12 cellular contexts compared by ENCODE assay signal in genomic region chr14:74549588-74549987, GRCh38. TPM values are rescaled to one million over a fixed set of nuclear protein-coding genes. Genes with fewer than 3 reads are reported as not detected.
A peak's percentile ranks its signal among the peaks of the same experiment; 100 is the strongest.
DNase-seq lines count a peak whose midpoint lies in the region; ATAC-seq, FAIRE-seq and TF ChIP-seq lines count a peak whose summit lies in the region.
"Had no signal": no experiment of that assay in that cellular context is flagged by ENCODE, and none has a peak within 500 bp of the region (broad histone marks: within the 10 kb centered on the region; RNA-seq: fewer than 3 reads in every experiment).

No MANE protein-coding gene starts in this region.

- H3K9ac ChIP-seq in keratinocyte (ENCODE audit: control insufficient read depth, extremely low read depth, insufficient read depth, low read length) = peak overlapping the region; percentile 9

- ATAC-seq in Right ventricle myocardium inferior = no peak
- no peak for ATAC-seq in HG03520 (IDR thresholded peaks at IDR 0.05; ENCODE audit: unreplicated experiment)

- no peak overlapping the region for H3K4me2 ChIP-seq in keratinocyte (ENCODE audit: control insufficient read depth, extremely low read depth, insufficient read depth, low read depth, low read length)

- dilution Hi-C loops in keratinocyte (cut with MboI; ENCODE audit: extremely low pct_ligation_motif_present, low sequenced_read_pairs) = no loop called here

- no peaks in the 10 kb centered on the region for H3K36me3 Mint-ChIP-seq in glutamatergic neuron (ENCODE audit: unreplicated experiment)

- H3K9me3 Mint-ChIP-seq in glutamatergic neuron (ENCODE audit: unreplicated experiment) = peaks cover 4% of the 10 kb centered on the region
- H3K9me3 Mint-ChIP-seq: activated CD4-positive, alpha-beta memory T cell treated with anti-CD3 and anti-CD28 coated beads, Interleukin-2, amount 10 ng/mL, durations not matched to agents 7 days and 5 days had no signal

- H3K9me1 ChIP-seq in keratinocyte (ENCODE audit: control insufficient read depth, extremely low read depth, insufficient read depth, low read length) = no peaks in the 10 kb centered on the region

- DNase-seq in right atrium auricular region (ENCODE audit: low spot score) (no peak), Right ventricle myocardium inferior (ENCODE audit: missing footprints) (no peak), astrocyte of the spinal cord (ENCODE audit: low read depth, low spot score) (no peak), keratinocyte (ENCODE audit: low read depth, low spot score) (no peak), T-helper 9 cell (no peak), LoVo (ENCODE audit: low spot score) (no peak), glutamatergic neuron (no peak)
- DNase-seq: activated CD4-positive, alpha-beta memory T cell treated with anti-CD3 and anti-CD28 coated beads, Interleukin-2, amount 10 ng/mL, durations not matched to agents 7 days and 5 days; NCI-H2029; SHP77; stimulated activated CD4-positive, alpha-beta T cell treated with anti-CD3 and anti-CD28 coated beads, Interleukin-2, amount 100 ng/mL, for 24 hours had no signal

- no peaks in the 10 kb centered on the region for H3K79me2 ChIP-seq in keratinocyte (ENCODE audit: control insufficient read depth, insufficient read depth, low read length)

- H3K36me3 ChIP-seq in right atrium auricular region (no peaks in the 10 kb centered on the region), keratinocyte (ENCODE audit: control insufficient read depth in 2 of 2, extremely low read depth in 1 of 2, insufficient read depth in 2 of 2, low read length in 2 of 2) (peaks cover 61 to 68% of the 10 kb centered on the region in 2 experiments)

- TF ChIP-seq CTCF in right atrium auricular region (IDR thresholded peaks at IDR 0.05) = peak in 1 of 2 donors; percentile 27
- TF ChIP-seq CTCF in astrocyte of the spinal cord (IDR thresholded peaks at IDR 0.05; ENCODE audit: low read depth, low read length) = peak; percentile 41
- peak; percentile 62 to 82 (median 77) for TF ChIP-seq CTCF in keratinocyte (optimal IDR thresholded peaks at IDR 0.05 in 1 of 3, IDR thresholded peaks at IDR 0.05 in 1 of 3, conservative IDR thresholded peaks at IDR 0.05 in 1 of 3; ENCODE audit: extremely low read depth in 1 of 3, insufficient read depth in 2 of 3, low read length in 3 of 3)
- no peak for TF ChIP-seq CTCF in glutamatergic neuron (IDR thresholded peaks at IDR 0.05; ENCODE audit: partially characterized antibody, unreplicated experiment)

- no peak overlapping the region for H3K4me3 Mint-ChIP-seq in glutamatergic neuron (ENCODE audit: unreplicated experiment)
- H3K4me3 Mint-ChIP-seq: activated CD4-positive, alpha-beta memory T cell treated with anti-CD3 and anti-CD28 coated beads, Interleukin-2, amount 10 ng/mL, durations not matched to agents 7 days and 5 days had no signal

- H2AFZ ChIP-seq in keratinocyte (ENCODE audit: control insufficient read depth, low read length) = no peak overlapping the region

- intact Hi-C loops in Right ventricle myocardium inferior (cut with DNase I) = no loop called here

- H3K27me3 ChIP-seq in right atrium auricular region (no peaks in the 10 kb centered on the region), keratinocyte (ENCODE audit: control insufficient read depth, extremely low read depth, insufficient read depth, low read length) (no peaks in the 10 kb centered on the region)

- peaks cover 0 to 45% of the 10 kb centered on the region in 2 donors for H3K4me1 ChIP-seq in right atrium auricular region
- peaks cover 8% of the 10 kb centered on the region for H3K4me1 ChIP-seq in keratinocyte (ENCODE audit: control insufficient read depth, extremely low read depth, insufficient read depth, low read length)

- H3K27me3 Mint-ChIP-seq in glutamatergic neuron (ENCODE audit: unreplicated experiment) = peaks cover 9% of the 10 kb centered on the region

- peaks cover 3% of the 10 kb centered on the region for H3K4me1 Mint-ChIP-seq in glutamatergic neuron (ENCODE audit: low read depth, unreplicated experiment)
- H3K4me1 Mint-ChIP-seq: activated CD4-positive, alpha-beta memory T cell treated with anti-CD3 and anti-CD28 coated beads, Interleukin-2, amount 10 ng/mL, durations not matched to agents 7 days and 5 days had no signal

- in situ Hi-C loops in astrocyte of the spinal cord (cut with HindIII; ENCODE audit: low sequenced_read_pairs) = no loop called here

- peaks cover 2% of the 10 kb centered on the region for H4K20me1 ChIP-seq in keratinocyte (ENCODE audit: control insufficient read depth, extremely low read depth, insufficient read depth, low read length)

- H3K4me3 ChIP-seq in right atrium auricular region (no peak overlapping the region), astrocyte of the spinal cord (ENCODE audit: low read depth, low read length) (no peak overlapping the region), keratinocyte (ENCODE audit: control insufficient read depth in 2 of 3, extremely low read depth in 1 of 3, insufficient read depth in 2 of 3, low read depth in 1 of 3, low read length in 3 of 3) (no peak overlapping the region)

- no peaks in the 10 kb centered on the region for H3K9me3 ChIP-seq in right atrium auricular region
- no peaks in the 10 kb centered on the region for H3K9me3 ChIP-seq in keratinocyte (ENCODE audit: control insufficient read depth, low read depth, low read length)

- H3K27ac Mint-ChIP-seq in glutamatergic neuron (ENCODE audit: unreplicated experiment) = no peak overlapping the region
- H3K27ac Mint-ChIP-seq: activated CD4-positive, alpha-beta memory T cell treated with anti-CD3 and anti-CD28 coated beads, Interleukin-2, amount 10 ng/mL, durations not matched to agents 7 days and 5 days had no signal

- FAIRE-seq in keratinocyte (lab: Jason Lieb, UNC) = peak; percentile 81

- peak overlapping the region; percentile 31 to 40 for H3K27ac ChIP-seq in right atrium auricular region
- H3K27ac ChIP-seq in keratinocyte (ENCODE audit: control insufficient read depth, insufficient read depth, low read length) = no peak overlapping the region

RNA-seq across cellular contexts. Expression of gene ISCA2, which starts 56.0 kb away (rescaled TPM):
- total RNA-seq in right atrium auricular region (10 to 100 TPM; 20.4 to 22.3 TPM), Right ventricle myocardium inferior (38.4 TPM), glutamatergic neuron (ENCODE audit: unreplicated experiment) (14.8 TPM)
- polyA plus RNA-seq in keratinocyte = 23.3 to 33.0 TPM (median 26.6 TPM) in 3 replicates
- polyA plus RNA-seq in keratinocyte (2011; ENCODE audit: low read depth) = 3.1 TPM
- 21.7 and 37.6 TPM in 2 replicates for polyA plus RNA-seq in keratinocyte (2011; cell fraction: cytosol; rRNA removed)
- polyA plus RNA-seq in keratinocyte (2011; cell fraction: nucleus; rRNA removed) = 10.2 and 14.3 TPM in 2 replicates
- polyA plus RNA-seq in keratinocyte (2012; ENCODE audit: low replicate concordance) = 15.6 and 15.8 TPM in 2 replicates
- polyA minus RNA-seq in keratinocyte = 1.5 to 6.8 TPM (median 4.9 TPM) in 3 replicates
- polyA minus RNA-seq in keratinocyte (2011; cell fraction: cytosol; rRNA and poly(A)+ RNA removed) = 14.2 TPM
- 0.84 and 1.4 TPM in 2 replicates for polyA minus RNA-seq in keratinocyte (2011; cell fraction: nucleus; rRNA and poly(A)+ RNA removed)

RNA-seq across cellular contexts. Expression of gene NPC2, which starts 56.5 kb away (rescaled TPM):
- total RNA-seq in right atrium auricular region (100 to 1,000 TPM; 194 to 242 TPM), Right ventricle myocardium inferior (87.1 TPM), glutamatergic neuron (ENCODE audit: unreplicated experiment) (17.6 TPM)
- 221 to 278 TPM (median 260 TPM) in 3 replicates for polyA plus RNA-seq in keratinocyte
- polyA plus RNA-seq in keratinocyte (2011; ENCODE audit: low read depth) = 1,193 TPM
- polyA plus RNA-seq in keratinocyte (2011; cell fraction: cytosol; rRNA removed) = 446 and 577 TPM in 2 replicates
- 314 and 342 TPM in 2 replicates for polyA plus RNA-seq in keratinocyte (2011; cell fraction: nucleus; rRNA removed)
- 404 and 414 TPM in 2 replicates for polyA plus RNA-seq in keratinocyte (2012; ENCODE audit: low replicate concordance)
- 167 to 429 TPM (median 202 TPM) in 3 replicates for polyA minus RNA-seq in keratinocyte
- 135 TPM for polyA minus RNA-seq in keratinocyte (2011; cell fraction: cytosol; rRNA and poly(A)+ RNA removed)
- polyA minus RNA-seq in keratinocyte (2011; cell fraction: nucleus; rRNA and poly(A)+ RNA removed) = 72.7 and 94.7 TPM in 2 replicates
